18 cellular contexts compared by ENCODE assay signal in genomic region chr12:11947218-11947617, GRCh38.
DNase-seq lines count a peak whose midpoint lies in the region; ATAC-seq and FAIRE-seq lines count a peak whose summit lies in the region.
"Had no signal": no experiment of that assay in that cellular context is flagged by ENCODE, and none has a peak within 500 bp of the region (broad histone marks: within the 10 kb centered on the region; RNA-seq: fewer than 3 reads in every experiment).

No MANE protein-coding gene starts in this region.

- no peak overlapping the region for H3K4me3 Mint-ChIP-seq in T-helper 1 cell treated with Interleukin-12 subunit alpha and Interleukin-12 subunit beta and Interleukin-4 antibody, amounts not matched to agents 30 μg/mL and 1 μg/mL, for 36 hours
- H3K4me3 Mint-ChIP-seq: CD4-positive, alpha-beta memory T cell; H9 had no signal

- peaks cover 6% of the 10 kb centered on the region for H3K36me3 Mint-ChIP-seq in T-helper 1 cell treated with Interleukin-12 subunit alpha and Interleukin-12 subunit beta and Interleukin-4 antibody, amounts not matched to agents 30 μg/mL and 1 μg/mL, for 36 hours (ENCODE audit: low read depth)
- H3K36me3 Mint-ChIP-seq: CD14-positive monocyte had no signal

- H3K27ac ChIP-seq in KOPT-K1 (ENCODE audit: low read depth, low read length, poor library complexity, severe bottlenecking) = peak overlapping the region; percentile 74
- H3K27ac ChIP-seq in small intestine (ENCODE audit: low read depth in 1 of 2, low read length in 1 of 2) = no peak overlapping the region
- H3K27ac ChIP-seq: BLaER1, HL-60 had no signal

- DNase-seq in T-helper 1 cell = no peak
- peak; percentile 33 for DNase-seq in UCSD-AML1 (lab: John Stamatoyannopoulos, UW; ENCODE audit: unreplicated experiment)
- DNase-seq in small intestine = peak; percentile 20
- no peak for DNase-seq in NCI-H187 treated with DMSO at 0.1 percent for 48 hours (lab: John Stamatoyannopoulos, UW)
- DNase-seq: 8988T; CD4-positive, alpha-beta memory T cell; H9 had no signal

- H3K9me3 Mint-ChIP-seq in T-helper 1 cell treated with Interleukin-12 subunit alpha and Interleukin-12 subunit beta and Interleukin-4 antibody, amounts not matched to agents 30 μg/mL and 1 μg/mL, for 36 hours = no peaks in the 10 kb centered on the region

- H3K9me3 ChIP-seq in KOPT-K1 (ENCODE audit: insufficient read depth, low read length, poor library complexity, severe bottlenecking) (no peaks in the 10 kb centered on the region), small intestine (ENCODE audit: control insufficient read depth, low read depth) (no peaks in the 10 kb centered on the region)
- H3K9me3 ChIP-seq: BLaER1 had no signal

- 53 to 66% (median 60%) methylated on average over 6 of the region's 6 CpGs for WGBS in small intestine, 3 donors

- no peak overlapping the region for H3K4me3 ChIP-seq in small intestine (ENCODE audit: low read depth in 1 of 2, low read length in 2 of 2)
- H3K4me3 ChIP-seq: BLaER1, K562 had no signal

- H3K27me3 ChIP-seq in small intestine (ENCODE audit: control insufficient read depth in 2 of 2, insufficient read depth in 2 of 2, low read length in 2 of 2) = no peaks in the 10 kb centered on the region
- H3K27me3 ChIP-seq: BLaER1 had no signal

- FAIRE-seq in small intestine (lab: Jason Lieb, UNC) = no peak
- FAIRE-seq: G401.6, GM12891, H1, K562 had no signal

- peaks cover 7% of the 10 kb centered on the region for H3K4me1 Mint-ChIP-seq in T-helper 1 cell treated with Interleukin-12 subunit alpha and Interleukin-12 subunit beta and Interleukin-4 antibody, amounts not matched to agents 30 μg/mL and 1 μg/mL, for 36 hours (ENCODE audit: low read depth)

- H3K27me3 Mint-ChIP-seq in T-helper 1 cell treated with Interleukin-12 subunit alpha and Interleukin-12 subunit beta and Interleukin-4 antibody, amounts not matched to agents 30 μg/mL and 1 μg/mL, for 36 hours (ENCODE audit: low read depth) = no peaks in the 10 kb centered on the region
- H3K27me3 Mint-ChIP-seq: CD4-positive, alpha-beta memory T cell had no signal

- H3K4me1 ChIP-seq in small intestine (ENCODE audit: control insufficient read depth in 2 of 2, insufficient read depth in 1 of 2, low read depth in 1 of 2, low read length in 1 of 2) = peaks cover 0 to 2% of the 10 kb centered on the region in 2 donors

- no peak for ATAC-seq in HG02571 (IDR thresholded peaks at IDR 0.05; ENCODE audit: unreplicated experiment)
- no peak for ATAC-seq in GM19324 (IDR thresholded peaks at IDR 0.05; ENCODE audit: low FRiP score, unreplicated experiment)
- ATAC-seq: K562 had no signal

- peak overlapping the region; percentile 26 for H3K27ac Mint-ChIP-seq in T-helper 1 cell treated with Interleukin-12 subunit alpha and Interleukin-12 subunit beta and Interleukin-4 antibody, amounts not matched to agents 30 μg/mL and 1 μg/mL, for 36 hours
- H3K27ac Mint-ChIP-seq: CD14-positive monocyte, H9 had no signal

- H3K36me3 ChIP-seq in KOPT-K1 (ENCODE audit: insufficient read depth, low read length) (no peaks in the 10 kb centered on the region), small intestine (ENCODE audit: control insufficient read depth in 2 of 2, insufficient read depth in 2 of 2, low read length in 2 of 2) (no peaks in the 10 kb centered on the region)
- H3K36me3 ChIP-seq: BLaER1 had no signal

Comparison
In these comparisons a context has a peak if more than half of its experiments do, and no peak if none do; other contexts are left out.
1. DNase-seq: peak in UCSD-AML1 (single experiment) and small intestine (single experiment); none in T-helper 1 cell (0 of 5) and NCI-H187 treated with DMSO at 0.1 percent for 48 hours (single experiment).